ENCODE assay signal across 1 cellular context in the genomic region with DNA sequence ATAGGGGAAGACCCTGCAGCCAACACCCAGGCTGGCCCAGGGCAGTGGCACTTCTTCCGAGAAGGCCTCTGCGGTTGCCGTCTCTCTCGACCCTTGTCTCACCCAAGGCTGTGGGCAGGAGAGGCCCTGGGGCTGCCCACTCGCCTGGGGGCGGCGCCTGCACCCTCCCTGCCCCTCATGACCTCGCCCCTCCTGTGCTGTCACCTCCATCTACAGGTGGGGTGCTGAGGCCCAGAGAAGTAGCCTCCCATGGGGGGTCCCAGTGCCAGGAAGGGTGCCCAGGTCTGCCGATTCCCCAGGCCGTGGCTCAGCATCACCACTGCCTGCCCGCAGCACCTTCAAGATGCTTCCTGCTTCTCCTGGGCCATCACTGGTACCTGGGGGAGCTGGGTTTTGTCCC.
TF ChIP-seq lines count a peak whose summit lies in the region.

No MANE protein-coding gene starts in this region.

TF ChIP-seq in H1, 55 proteins besides CTCF, POLR2A, EP300 and RAD21:
- TF ChIP-seq, protein P1, sequence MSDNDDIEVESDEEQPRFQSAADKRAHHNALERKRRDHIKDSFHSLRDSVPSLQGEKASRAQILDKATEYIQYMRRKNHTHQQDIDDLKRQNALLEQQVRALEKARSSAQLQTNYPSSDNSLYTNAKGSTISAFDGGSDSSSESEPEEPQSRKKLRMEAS (IDR thresholded peaks at IDR 0.05) = no peak
- TF ChIP-seq NANOG (IDR thresholded peaks at IDR 0.05; ENCODE audit: insufficient read depth, low read depth, low read length, poor library complexity, severe bottlenecking) = no peak
- no peak for TF ChIP-seq EGR1 (IDR thresholded peaks at IDR 0.05; ENCODE audit: borderline replicate concordance, low read depth, low read length)
- TF ChIP-seq SP4 (IDR thresholded peaks at IDR 0.05; ENCODE audit: low read length) = no peak
- TF ChIP-seq TBP (IDR thresholded peaks at IDR 0.05; ENCODE audit: low read depth, low read length) = no peak
- TF ChIP-seq SRF (IDR thresholded peaks at IDR 0.05; ENCODE audit: low read depth, low read length) = no peak
- TF ChIP-seq, protein P2, sequence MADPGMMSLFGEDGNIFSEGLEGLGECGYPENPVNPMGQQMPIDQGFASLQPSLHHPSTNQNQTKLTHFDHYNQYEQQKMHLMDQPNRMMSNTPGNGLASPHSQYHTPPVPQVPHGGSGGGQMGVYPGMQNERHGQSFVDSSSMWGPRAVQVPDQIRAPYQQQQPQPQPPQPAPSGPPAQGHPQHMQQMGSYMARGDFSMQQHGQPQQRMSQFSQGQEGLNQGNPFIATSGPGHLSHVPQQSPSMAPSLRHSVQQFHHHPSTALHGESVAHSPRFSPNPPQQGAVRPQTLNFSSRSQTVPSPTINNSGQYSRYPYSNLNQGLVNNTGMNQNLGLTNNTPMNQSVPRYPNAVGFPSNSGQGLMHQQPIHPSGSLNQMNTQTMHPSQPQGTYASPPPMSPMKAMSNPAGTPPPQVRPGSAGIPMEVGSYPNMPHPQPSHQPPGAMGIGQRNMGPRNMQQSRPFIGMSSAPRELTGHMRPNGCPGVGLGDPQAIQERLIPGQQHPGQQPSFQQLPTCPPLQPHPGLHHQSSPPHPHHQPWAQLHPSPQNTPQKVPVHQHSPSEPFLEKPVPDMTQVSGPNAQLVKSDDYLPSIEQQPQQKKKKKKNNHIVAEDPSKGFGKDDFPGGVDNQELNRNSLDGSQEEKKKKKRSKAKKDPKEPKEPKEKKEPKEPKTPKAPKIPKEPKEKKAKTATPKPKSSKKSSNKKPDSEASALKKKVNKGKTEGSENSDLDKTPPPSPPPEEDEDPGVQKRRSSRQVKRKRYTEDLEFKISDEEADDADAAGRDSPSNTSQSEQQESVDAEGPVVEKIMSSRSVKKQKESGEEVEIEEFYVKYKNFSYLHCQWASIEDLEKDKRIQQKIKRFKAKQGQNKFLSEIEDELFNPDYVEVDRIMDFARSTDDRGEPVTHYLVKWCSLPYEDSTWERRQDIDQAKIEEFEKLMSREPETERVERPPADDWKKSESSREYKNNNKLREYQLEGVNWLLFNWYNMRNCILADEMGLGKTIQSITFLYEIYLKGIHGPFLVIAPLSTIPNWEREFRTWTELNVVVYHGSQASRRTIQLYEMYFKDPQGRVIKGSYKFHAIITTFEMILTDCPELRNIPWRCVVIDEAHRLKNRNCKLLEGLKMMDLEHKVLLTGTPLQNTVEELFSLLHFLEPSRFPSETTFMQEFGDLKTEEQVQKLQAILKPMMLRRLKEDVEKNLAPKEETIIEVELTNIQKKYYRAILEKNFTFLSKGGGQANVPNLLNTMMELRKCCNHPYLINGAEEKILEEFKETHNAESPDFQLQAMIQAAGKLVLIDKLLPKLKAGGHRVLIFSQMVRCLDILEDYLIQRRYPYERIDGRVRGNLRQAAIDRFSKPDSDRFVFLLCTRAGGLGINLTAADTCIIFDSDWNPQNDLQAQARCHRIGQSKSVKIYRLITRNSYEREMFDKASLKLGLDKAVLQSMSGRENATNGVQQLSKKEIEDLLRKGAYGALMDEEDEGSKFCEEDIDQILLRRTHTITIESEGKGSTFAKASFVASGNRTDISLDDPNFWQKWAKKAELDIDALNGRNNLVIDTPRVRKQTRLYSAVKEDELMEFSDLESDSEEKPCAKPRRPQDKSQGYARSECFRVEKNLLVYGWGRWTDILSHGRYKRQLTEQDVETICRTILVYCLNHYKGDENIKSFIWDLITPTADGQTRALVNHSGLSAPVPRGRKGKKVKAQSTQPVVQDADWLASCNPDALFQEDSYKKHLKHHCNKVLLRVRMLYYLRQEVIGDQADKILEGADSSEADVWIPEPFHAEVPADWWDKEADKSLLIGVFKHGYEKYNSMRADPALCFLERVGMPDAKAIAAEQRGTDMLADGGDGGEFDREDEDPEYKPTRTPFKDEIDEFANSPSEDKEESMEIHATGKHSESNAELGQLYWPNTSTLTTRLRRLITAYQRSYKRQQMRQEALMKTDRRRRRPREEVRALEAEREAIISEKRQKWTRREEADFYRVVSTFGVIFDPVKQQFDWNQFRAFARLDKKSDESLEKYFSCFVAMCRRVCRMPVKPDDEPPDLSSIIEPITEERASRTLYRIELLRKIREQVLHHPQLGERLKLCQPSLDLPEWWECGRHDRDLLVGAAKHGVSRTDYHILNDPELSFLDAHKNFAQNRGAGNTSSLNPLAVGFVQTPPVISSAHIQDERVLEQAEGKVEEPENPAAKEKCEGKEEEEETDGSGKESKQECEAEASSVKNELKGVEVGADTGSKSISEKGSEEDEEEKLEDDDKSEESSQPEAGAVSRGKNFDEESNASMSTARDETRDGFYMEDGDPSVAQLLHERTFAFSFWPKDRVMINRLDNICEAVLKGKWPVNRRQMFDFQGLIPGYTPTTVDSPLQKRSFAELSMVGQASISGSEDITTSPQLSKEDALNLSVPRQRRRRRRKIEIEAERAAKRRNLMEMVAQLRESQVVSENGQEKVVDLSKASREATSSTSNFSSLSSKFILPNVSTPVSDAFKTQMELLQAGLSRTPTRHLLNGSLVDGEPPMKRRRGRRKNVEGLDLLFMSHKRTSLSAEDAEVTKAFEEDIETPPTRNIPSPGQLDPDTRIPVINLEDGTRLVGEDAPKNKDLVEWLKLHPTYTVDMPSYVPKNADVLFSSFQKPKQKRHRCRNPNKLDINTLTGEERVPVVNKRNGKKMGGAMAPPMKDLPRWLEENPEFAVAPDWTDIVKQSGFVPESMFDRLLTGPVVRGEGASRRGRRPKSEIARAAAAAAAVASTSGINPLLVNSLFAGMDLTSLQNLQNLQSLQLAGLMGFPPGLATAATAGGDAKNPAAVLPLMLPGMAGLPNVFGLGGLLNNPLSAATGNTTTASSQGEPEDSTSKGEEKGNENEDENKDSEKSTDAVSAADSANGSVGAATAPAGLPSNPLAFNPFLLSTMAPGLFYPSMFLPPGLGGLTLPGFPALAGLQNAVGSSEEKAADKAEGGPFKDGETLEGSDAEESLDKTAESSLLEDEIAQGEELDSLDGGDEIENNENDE (IDR thresholded peaks at IDR 0.05; ENCODE audit: insufficient replicate concordance, low read length) = no peak
- no peak for TF ChIP-seq TAF7 (optimal IDR thresholded peaks at IDR 0.05; ENCODE audit: borderline replicate concordance, low read depth, low read length)
- TF ChIP-seq KDM5A (IDR thresholded peaks at IDR 0.05; ENCODE audit: low read length) = no peak
- TF ChIP-seq HDAC2 (IDR thresholded peaks at IDR 0.05; ENCODE audit: borderline replicate concordance in 1 of 2, low read depth in 2 of 2, low read length in 2 of 2) = no peak
- no peak for TF ChIP-seq RNF2 (IDR thresholded peaks at IDR 0.05; ENCODE audit: borderline replicate concordance, low read depth, low read length, missing control alignments, poor library complexity, severe bottlenecking)
- no peak for TF ChIP-seq SP1 (IDR thresholded peaks at IDR 0.05; ENCODE audit: low read depth, low read length)
- no peak for TF ChIP-seq POU5F1 (IDR thresholded peaks at IDR 0.05; ENCODE audit: low read depth, low read length)
- no peak for TF ChIP-seq GTF2F1 (IDR thresholded peaks at IDR 0.05; ENCODE audit: borderline replicate concordance, low read depth, low read length)
- TF ChIP-seq, protein P3, sequence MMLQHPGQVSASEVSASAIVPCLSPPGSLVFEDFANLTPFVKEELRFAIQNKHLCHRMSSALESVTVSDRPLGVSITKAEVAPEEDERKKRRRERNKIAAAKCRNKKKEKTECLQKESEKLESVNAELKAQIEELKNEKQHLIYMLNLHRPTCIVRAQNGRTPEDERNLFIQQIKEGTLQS (IDR thresholded peaks at IDR 0.05; ENCODE audit: insufficient read depth, low read depth, low read length) = no peak
- TF ChIP-seq TCF12 (IDR thresholded peaks at IDR 0.05; ENCODE audit: low read depth, low read length) = no peak
TF ChIP-seq in H1: peak in this region for 0.
